ENCODE assay signal across 8 cellular contexts in the genomic region with DNA sequence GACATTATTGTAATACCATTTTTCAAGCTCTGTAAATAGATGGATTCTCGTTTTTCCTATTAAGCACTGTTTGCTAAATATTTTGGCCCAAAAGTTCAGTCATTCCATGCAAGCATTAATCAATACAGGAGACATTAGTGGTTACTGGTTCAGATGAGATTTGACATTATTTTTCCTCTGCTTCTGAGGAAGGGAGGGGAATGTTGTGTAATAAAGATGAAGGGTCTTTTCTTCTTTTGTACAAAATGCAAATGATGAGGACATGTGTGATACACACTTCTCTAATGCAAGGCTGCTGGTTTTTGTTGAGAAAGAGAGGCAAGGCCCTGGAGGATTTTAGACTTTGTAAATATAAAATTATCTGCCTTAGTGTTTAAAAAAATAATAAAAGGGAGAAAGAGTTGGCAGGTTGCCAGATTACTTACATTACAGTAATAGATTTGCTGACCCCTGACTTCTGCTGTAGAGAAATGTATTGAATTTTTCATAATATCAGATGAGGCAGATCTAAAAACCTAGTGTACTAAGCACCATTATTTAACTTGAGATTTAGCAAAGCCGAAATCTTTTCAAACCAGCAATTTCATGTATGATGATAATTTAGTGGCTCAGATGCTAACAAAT.
DNase-seq lines count a peak whose midpoint lies in the region; ATAC-seq and TF ChIP-seq lines count a peak whose summit lies in the region.

No MANE protein-coding gene starts in this region.

- peak overlapping the region; percentile 95 for H3K27ac ChIP-seq in KOPT-K1 (ENCODE audit: low read depth, low read length, poor library complexity, severe bottlenecking)
- peak overlapping the region; percentile 82 for H3K27ac ChIP-seq in psoas muscle

- no peaks in the 10 kb centered on the region for H3K9me3 ChIP-seq in KOPT-K1 (ENCODE audit: insufficient read depth, low read length, poor library complexity, severe bottlenecking)
- H3K9me3 ChIP-seq in psoas muscle, result no peaks in the 10 kb centered on the region

- ATAC-seq in psoas muscle (no peak), GM21737 (IDR thresholded peaks at IDR 0.05; ENCODE audit: unreplicated experiment) (no peak), GM18867 (IDR thresholded peaks at IDR 0.05; ENCODE audit: unreplicated experiment) (no peak), GM21528 (IDR thresholded peaks at IDR 0.05; ENCODE audit: low FRiP score, unreplicated experiment) (no peak)

- intact Hi-C loops in psoas muscle (cut with DNase I), result loop anchor here in 1 of 2 donors (5.0 kb wide), 2 partner anchors 34 to 179 kb away; partner anchors contain the start of gene ARID5B

- H3K4me3 ChIP-seq in cardiac fibroblast (replicated peaks in 1 of 2; ENCODE audit: low read depth in 2 of 2, low read length in 2 of 2), result no peak overlapping the region
- H3K4me3 ChIP-seq in psoas muscle, result peak overlapping the region; percentile 40

- peaks cover 29% of the 10 kb centered on the region for H3K36me3 ChIP-seq in KOPT-K1 (ENCODE audit: insufficient read depth, low read length)
- H3K36me3 ChIP-seq in psoas muscle (ENCODE audit: insufficient read depth in 1 of 2, low read depth in 1 of 2), result peaks cover 7 to 37% of the 10 kb centered on the region in 2 donors

- TF ChIP-seq CTCF in cardiac fibroblast (IDR thresholded peaks at IDR 0.05; ENCODE audit: low read depth, low read length) (no peak), psoas muscle (IDR thresholded peaks at IDR 0.05) (no peak)

- DNase-seq in DMS 273 (lab: John Stamatoyannopoulos, UW; ENCODE audit: unreplicated experiment) (peak; percentile 6), DMS 273 treated with DMSO at 0.1 percent for 48 hours (lab: John Stamatoyannopoulos, UW) (no peak), cardiac fibroblast (ENCODE audit: low read depth in 2 of 2) (peak; percentile 48 to 62), psoas muscle (no peak)

- peaks cover 83% of the 10 kb centered on the region for H3K4me1 ChIP-seq in psoas muscle

- no peaks in the 10 kb centered on the region for H3K27me3 ChIP-seq in psoas muscle (ENCODE audit: insufficient read depth in 3 of 3, low read length in 2 of 3)

- WGBS in psoas muscle, 3 donors, result 40 to 49% (median 46%) methylated on average over 2 of the region's 2 CpGs

Comparison
In these comparisons a context has a peak if more than half of its experiments do, and no peak if none do; other contexts are left out.
1. DNase-seq: peak in DMS 273 (single experiment) and cardiac fibroblast (2 of 2); none in DMS 273 treated with DMSO at 0.1 percent for 48 hours (single experiment) and psoas muscle (0 of 2).